ENCODE assay signal across 9 cellular contexts in genomic region chr13:102903659-102904407, GRCh38. TPM values are rescaled to one million over a fixed set of nuclear protein-coding genes. Genes with fewer than 3 reads are reported as not detected.
DNase-seq lines count a peak whose midpoint lies in the region; ATAC-seq, FAIRE-seq and TF ChIP-seq lines count a peak whose summit lies in the region.
"Had no signal": no experiment of that assay in that cellular context is flagged by ENCODE, and none has a peak within 500 bp of the region (broad histone marks: within the 10 kb centered on the region; RNA-seq: fewer than 3 reads in every experiment).

No MANE protein-coding gene starts in this region.

- TF ChIP-seq POLR2A in esophagus squamous epithelium (IDR thresholded peaks at IDR 0.05) (no peak), GM12891 (IDR thresholded peaks at IDR 0.05; ENCODE audit: low read depth, low read length) (no peak)

- H3K36me3 ChIP-seq in esophagus squamous epithelium: no peaks in the 10 kb centered on the region

- no peaks in the 10 kb centered on the region for H3K27me3 ChIP-seq in esophagus squamous epithelium

- H3K4me3 ChIP-seq in esophagus squamous epithelium: no peak overlapping the region

- H3K4me1 ChIP-seq in esophagus squamous epithelium: no peaks in the 10 kb centered on the region

- TF ChIP-seq CTCF in esophagus squamous epithelium (IDR thresholded peaks at IDR 0.05): peak in 5 of 6 experiments; percentile 18 to 64 (median 26)

- no peak overlapping the region for H3K27ac ChIP-seq in esophagus squamous epithelium

- WGBS in esophagus squamous epithelium, 2 donors: 44 to 50% methylated on average over 14 of the region's 14 CpGs

- intact Hi-C loops in esophagus squamous epithelium (cut with DNase I): no loop called here

- no peak for FAIRE-seq in GM12891 (lab: Jason Lieb, UNC)

- ATAC-seq in HG03571 (IDR thresholded peaks at IDR 0.05; ENCODE audit: unreplicated experiment) (no peak), HG03175 (IDR thresholded peaks at IDR 0.05; ENCODE audit: unreplicated experiment) (no peak)

- H3K9me3 ChIP-seq in esophagus squamous epithelium: no peaks in the 10 kb centered on the region

- DNase-seq in NCI-H82 (lab: John Stamatoyannopoulos, UW): peak; percentile 44
- DNase-seq in NCI-H82 treated with DMSO at 0.1 percent for 48 hours (lab: John Stamatoyannopoulos, UW; ENCODE audit: unreplicated experiment): no peak
- DNase-seq in NCI-H2227 (lab: John Stamatoyannopoulos, UW; ENCODE audit: unreplicated experiment): peak; percentile 13
- no peak for DNase-seq in esophagus squamous epithelium (lab: John Stamatoyannopoulos, UW)
- peak; percentile 70 for DNase-seq in superior temporal gyrus (ENCODE audit: extremely low spot score)
- DNase-seq in GM12891 (ENCODE audit: insufficient read length, low spot score): no peak
- DNase-seq: activated gamma-delta T cell treated with Interleukin-2 at 50 U/mL for 16 hours had no signal

TF ChIP-seq in GM12891, 5 proteins besides CTCF, POLR2A, EP300 and RAD21:
- no peak for TF ChIP-seq POU2F2 (IDR thresholded peaks at IDR 0.05; ENCODE audit: low read depth, low read length)
- no peak for TF ChIP-seq SPI1 (IDR thresholded peaks at IDR 0.05; ENCODE audit: low read depth, low read length)
- no peak for TF ChIP-seq TAF1 (IDR thresholded peaks at IDR 0.05; ENCODE audit: low read depth, low read length)
- TF ChIP-seq POLR2AphosphoS5 (IDR thresholded peaks at IDR 0.05; ENCODE audit: low read depth, low read length): no peak
- TF ChIP-seq PAX5 (IDR thresholded peaks at IDR 0.05; ENCODE audit: insufficient read depth, low read length, severe bottlenecking): no peak

RNA-seq across cellular contexts. Expression of gene ERCC5, which starts 58.0 kb away (rescaled TPM):
- total RNA-seq in esophagus squamous epithelium: 10 to 100 TPM; 34.9 to 70.1 (median 48.3) TPM
- polyA plus RNA-seq in GM12891 (2012; ENCODE audit: low read depth, missing spikeins): 33.3 TPM

Comparison
In these comparisons a context has a peak if more than half of its experiments do, and no peak if none do; other contexts are left out.
1. DNase-seq: peak in NCI-H82 (single experiment), NCI-H2227 (single experiment) and superior temporal gyrus (single experiment); none in NCI-H82 treated with DMSO at 0.1 percent for 48 hours (single experiment), esophagus squamous epithelium (single experiment) and GM12891 (single experiment).